8 cellular contexts compared by ENCODE assay signal in the genomic region with DNA sequence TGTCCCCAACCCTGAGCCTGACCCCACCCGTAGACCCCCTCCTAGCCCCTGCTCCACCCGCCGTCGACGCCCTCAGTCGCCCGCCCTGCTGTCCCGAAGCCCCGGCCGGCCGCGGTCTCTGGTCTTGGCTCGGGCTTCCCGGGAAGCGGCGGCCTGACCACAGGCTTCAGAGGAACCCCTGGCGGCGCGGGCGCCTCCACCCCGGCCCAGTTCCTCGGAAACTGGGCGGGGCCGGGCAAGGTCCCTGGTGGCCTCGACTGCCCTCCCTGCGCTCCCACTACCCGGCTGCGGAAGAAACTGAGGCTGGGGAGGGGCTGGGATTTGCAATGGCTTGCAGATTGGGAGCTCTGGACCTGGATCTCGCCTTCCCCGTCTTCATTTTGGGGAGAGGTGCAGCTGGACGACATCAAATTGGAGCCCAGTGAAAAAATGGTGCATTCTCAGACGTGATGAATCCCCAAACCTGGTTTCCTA. TPM values are rescaled to one million over a fixed set of nuclear protein-coding genes. Genes with fewer than 3 reads are reported as not detected.
DNase-seq lines count a peak whose midpoint lies in the region; ATAC-seq, FAIRE-seq and TF ChIP-seq lines count a peak whose summit lies in the region.

No MANE protein-coding gene starts in this region.

- TF ChIP-seq POLR2A in A549 (IDR thresholded peaks at IDR 0.05; ENCODE audit: low read length) (no peak), tibial nerve (IDR thresholded peaks at IDR 0.05) (no peak)

- H3K9me3 ChIP-seq in A549: no peaks in the 10 kb centered on the region
- no peaks in the 10 kb centered on the region for H3K9me3 ChIP-seq in tibial nerve

- no peaks in the 10 kb centered on the region for H3K9me3 Mint-ChIP-seq in activated CD4-positive, alpha-beta T cell treated with anti-CD3 and anti-CD28 coated beads, Interleukin-2, amount 10 ng/mL, durations not matched to agents 7 days and 5 days

- ATAC-seq in A549: peak; percentile 37 to 67
- ATAC-seq in esophagus mucosa: peak; percentile 2
- no peak for ATAC-seq in GM21515 (IDR thresholded peaks at IDR 0.05; ENCODE audit: unreplicated experiment)
- ATAC-seq in GM19397 (IDR thresholded peaks at IDR 0.05; ENCODE audit: unreplicated experiment): no peak

- H3K27ac Mint-ChIP-seq in activated CD4-positive, alpha-beta T cell treated with anti-CD3 and anti-CD28 coated beads, Interleukin-2, amount 10 ng/mL, durations not matched to agents 7 days and 5 days: peak overlapping the region; percentile 97

- H3K4me1 ChIP-seq in A549: 0 out of 3 replicates have a peak, but pooled peaks cover 5% of the 10 kb centered on the region
- H3K4me1 ChIP-seq in tibial nerve: peaks cover 0 to 48% (median 20%) of the 10 kb centered on the region in 4 donors

- H3K27me3 ChIP-seq in tibial nerve: no peaks in the 10 kb centered on the region

- no peak for FAIRE-seq in A549 (lab: Jason Lieb, UNC)

- POLR2A ChIA-PET in A549 (lab: Yijun Ruan, JAX): interaction anchor here (0.6 to 2.7 kb wide), 49 partner anchors 7 to 764 kb away, joined by 3 to 30 read pairs (median 4); a partner anchor contains a TSS
- POLR2A ChIA-PET in activated CD4-positive, alpha-beta T cell treated with anti-CD3 and anti-CD28 coated beads, Interleukin-2, amount 10 ng/mL, durations not matched to agents 7 days and 5 days (lab: Charles Lee): interaction anchor here (0.6 to 2.6 kb wide), 12 partner anchors 20 to 291 kb away, joined by 3 to 23 read pairs (median 4); no protein-coding TSS in a partner anchor

- TF ChIP-seq RAD21 in A549 (conservative IDR thresholded peaks at IDR 0.05 in 1 of 2, IDR thresholded peaks at IDR 0.05 in 1 of 2): no peak

- peaks cover 34% of the 10 kb centered on the region for H3K36me3 Mint-ChIP-seq in activated CD4-positive, alpha-beta T cell treated with anti-CD3 and anti-CD28 coated beads, Interleukin-2, amount 10 ng/mL, durations not matched to agents 7 days and 5 days (ENCODE audit: low read depth)

- no peaks in the 10 kb centered on the region for H3K27me3 Mint-ChIP-seq in activated CD4-positive, alpha-beta T cell treated with anti-CD3 and anti-CD28 coated beads, Interleukin-2, amount 10 ng/mL, durations not matched to agents 7 days and 5 days

- no peaks in the 10 kb centered on the region for H3K36me3 ChIP-seq in tibial nerve

- peaks cover 49% of the 10 kb centered on the region for H3K4me1 Mint-ChIP-seq in activated CD4-positive, alpha-beta T cell treated with anti-CD3 and anti-CD28 coated beads, Interleukin-2, amount 10 ng/mL, durations not matched to agents 7 days and 5 days

- 2% methylated on average over 7 of the region's 32 CpGs for WGBS in A549 (ENCODE audit: missing lambda C conversion rate)
- WGBS in tibial nerve, 2 donors: 0 to 2% methylated on average over 19 to 32 of the region's 32 CpGs

- H3K4me2 ChIP-seq in A549: peak overlapping the region; percentile 100

- no peak for TF ChIP-seq CTCF in A549 (IDR thresholded peaks at IDR 0.05)
- TF ChIP-seq CTCF in tibial nerve (IDR thresholded peaks at IDR 0.05): no peak

- peak overlapping the region; percentile 96 for H3K4me3 Mint-ChIP-seq in activated CD4-positive, alpha-beta T cell treated with anti-CD3 and anti-CD28 coated beads, Interleukin-2, amount 10 ng/mL, durations not matched to agents 7 days and 5 days

- H3K27ac ChIP-seq in A549: peak overlapping the region; percentile 94 to 95
- peak overlapping the region; percentile 89 to 97 (median 96) for H3K27ac ChIP-seq in tibial nerve

- H3K4me3 ChIP-seq in A549: peak overlapping the region; percentile 81
- H3K4me3 ChIP-seq in tibial nerve: peak overlapping the region; percentile 61 to 87 (median 80)

- TF ChIP-seq EP300 in A549 (IDR thresholded peaks at IDR 0.05) (no peak), tibial nerve (IDR thresholded peaks at IDR 0.05) (no peak)

- DNase-seq in A549 (ENCODE audit: low read depth in 1 of 2, low spot score in 1 of 2) (peak; percentile 38 to 48), HK-2 (ENCODE audit: unreplicated experiment) (peak; percentile 55), myocyte (ENCODE audit: low read depth) (peak; percentile 85), tibial nerve (ENCODE audit: low spot score in 2 of 2) (peak; percentile 44 to 47)
- peak; percentile 27 for DNase-seq in activated CD4-positive, alpha-beta T cell treated with anti-CD3 and anti-CD28 coated beads, Interleukin-2, amount 10 ng/mL, durations not matched to agents 7 days and 5 days

- CTCF ChIA-PET in A549 (lab: Yijun Ruan, JAX): interaction anchor here (0.7 to 12.3 kb wide), 54 partner anchors 10 to 326 kb away, joined by 3 to 364 read pairs (median 6); a partner anchor contains a TSS
- CTCF ChIA-PET in activated CD4-positive, alpha-beta T cell treated with anti-CD3 and anti-CD28 coated beads, Interleukin-2, amount 10 ng/mL, durations not matched to agents 7 days and 5 days (lab: Charles Lee): interaction anchor here (0.6 to 7.2 kb wide), 36 partner anchors 8 to 314 kb away, joined by 3 to 72 read pairs (median 6); a partner anchor contains a TSS

TF ChIP-seq in A549, 52 proteins besides CTCF, POLR2A, EP300 and RAD21 (continues in another document):
- TF ChIP-seq SMC3 (IDR thresholded peaks at IDR 0.05) (no peak), ZSCAN20 (CRISPR knock-in tag; IDR thresholded peaks at IDR 0.05) (no peak), HDAC2 (IDR thresholded peaks at IDR 0.05) (0 out of 2 replicates have a peak, but pooled peaks have one; percentile 44)
- TF ChIP-seq, protein P1, sequence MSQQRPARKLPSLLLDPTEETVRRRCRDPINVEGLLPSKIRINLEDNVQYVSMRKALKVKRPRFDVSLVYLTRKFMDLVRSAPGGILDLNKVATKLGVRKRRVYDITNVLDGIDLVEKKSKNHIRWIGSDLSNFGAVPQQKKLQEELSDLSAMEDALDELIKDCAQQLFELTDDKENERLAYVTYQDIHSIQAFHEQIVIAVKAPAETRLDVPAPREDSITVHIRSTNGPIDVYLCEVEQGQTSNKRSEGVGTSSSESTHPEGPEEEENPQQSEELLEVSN (IDR thresholded peaks at IDR 0.05; ENCODE audit: borderline replicate concordance, low read depth): 0 out of 2 replicates have a peak, but pooled peaks have one; percentile 24

RNA-seq across cellular contexts. Expression of a gene that starts 0.7 kb away (rescaled TPM):
- polyA plus RNA-seq in A549 (2011; rRNA removed) (0.15 and 0.16 TPM in 2 replicates), A549 (2017; fragmentation: RNase III; extraction: RNeasy Plus Mini Kit Qiagen cat#74134 plus additional on column Dnase treatment) (0.26 to 0.56 TPM (median 0.32 TPM) in 3 replicates)
- polyA plus RNA-seq in A549 (2012; cell fraction: cytosol; rRNA removed): 0.52 and 1.1 TPM in 2 replicates
- 1.3 and 1.8 TPM in 2 replicates for polyA plus RNA-seq in A549 (2012; cell fraction: nucleus; rRNA removed)
- polyA minus RNA-seq in A549 (2011; rRNA and poly(A)+ RNA removed): 0.74 and 0.92 TPM in 2 replicates
- total RNA-seq in activated CD4-positive, alpha-beta T cell treated with anti-CD3 and anti-CD28 coated beads, Interleukin-2, amount 10 ng/mL, durations not matched to agents 7 days and 5 days: 100 to 1,000 TPM; 127 to 133 TPM
- total RNA-seq in esophagus mucosa (2.8 TPM), myocyte (1.2 and 1.5 TPM in 2 replicates), tibial nerve (10 to 100 TPM in 2 of 4 donors, 1 to 10 TPM in 2; 7.4 to 29.6 (median 14.7) TPM)
- polyA plus RNA-seq in myocyte (2012): 1.0 TPM

RNA-seq across cellular contexts. Expression of a gene that starts 12.4 kb away (rescaled TPM):
- not detected in 2 replicates for polyA plus RNA-seq in A549 (2011; rRNA removed)
- polyA plus RNA-seq in A549 (2012; cell fraction: cytosol; rRNA removed): not detected in 2 replicates
- not detected in 2 replicates for polyA plus RNA-seq in A549 (2012; cell fraction: nucleus; rRNA removed)
- not detected in 3 replicates for polyA plus RNA-seq in A549 (2017; fragmentation: RNase III; extraction: RNeasy Plus Mini Kit Qiagen cat#74134 plus additional on column Dnase treatment)
- not detected in 2 replicates for polyA minus RNA-seq in A549 (2011; rRNA and poly(A)+ RNA removed)
- not detected for total RNA-seq in activated CD4-positive, alpha-beta T cell treated with anti-CD3 and anti-CD28 coated beads, Interleukin-2, amount 10 ng/mL, durations not matched to agents 7 days and 5 days
- total RNA-seq in esophagus mucosa: not detected
- total RNA-seq in myocyte: not detected in 2 replicates
- not detected for polyA plus RNA-seq in myocyte (2012)
- not detected for total RNA-seq in tibial nerve

RNA-seq across cellular contexts. Expression of a gene that starts 16.7 kb away (rescaled TPM):
- not detected in 2 replicates for polyA plus RNA-seq in A549 (2011; rRNA removed)
- not detected in 2 replicates for polyA plus RNA-seq in A549 (2012; cell fraction: cytosol; rRNA removed)
- not detected in 2 replicates for polyA plus RNA-seq in A549 (2012; cell fraction: nucleus; rRNA removed)
- not detected in 3 replicates for polyA plus RNA-seq in A549 (2017; fragmentation: RNase III; extraction: RNeasy Plus Mini Kit Qiagen cat#74134 plus additional on column Dnase treatment)
- polyA minus RNA-seq in A549 (2011; rRNA and poly(A)+ RNA removed): not detected in 2 replicates
- total RNA-seq in activated CD4-positive, alpha-beta T cell treated with anti-CD3 and anti-CD28 coated beads, Interleukin-2, amount 10 ng/mL, durations not matched to agents 7 days and 5 days: not detected
- not detected for total RNA-seq in esophagus mucosa
- not detected in 2 replicates for total RNA-seq in myocyte
- polyA plus RNA-seq in myocyte (2012): not detected
- total RNA-seq in tibial nerve: not detected

RNA-seq across cellular contexts. Expression of a gene that starts 19.6 kb away (rescaled TPM):
- polyA plus RNA-seq in A549 (2011; rRNA removed): not detected in 2 replicates
- not detected in 2 replicates for polyA plus RNA-seq in A549 (2012; cell fraction: cytosol; rRNA removed)
- polyA plus RNA-seq in A549 (2012; cell fraction: nucleus; rRNA removed): not detected in 2 replicates
- not detected in 3 replicates for polyA plus RNA-seq in A549 (2017; fragmentation: RNase III; extraction: RNeasy Plus Mini Kit Qiagen cat#74134 plus additional on column Dnase treatment)
- not detected in 2 replicates for polyA minus RNA-seq in A549 (2011; rRNA and poly(A)+ RNA removed)
- not detected for total RNA-seq in activated CD4-positive, alpha-beta T cell treated with anti-CD3 and anti-CD28 coated beads, Interleukin-2, amount 10 ng/mL, durations not matched to agents 7 days and 5 days
- not detected for total RNA-seq in esophagus mucosa
- not detected in 2 replicates for total RNA-seq in myocyte
- not detected for polyA plus RNA-seq in myocyte (2012)
- not detected for total RNA-seq in tibial nerve

RNA-seq across cellular contexts. Expression of a gene that starts 24.4 kb away (rescaled TPM):
- polyA plus RNA-seq in A549 (2011; rRNA removed) (not detected in 2 replicates), A549 (2017; fragmentation: RNase III; extraction: RNeasy Plus Mini Kit Qiagen cat#74134 plus additional on column Dnase treatment) (not detected in 3 replicates)
- not detected in 2 replicates for polyA plus RNA-seq in A549 (2012; cell fraction: cytosol; rRNA removed)
- polyA plus RNA-seq in A549 (2012; cell fraction: nucleus; rRNA removed): not detected in 2 replicates
- polyA minus RNA-seq in A549 (2011; rRNA and poly(A)+ RNA removed): not detected in 2 replicates
- total RNA-seq in activated CD4-positive, alpha-beta T cell treated with anti-CD3 and anti-CD28 coated beads, Interleukin-2, amount 10 ng/mL, durations not matched to agents 7 days and 5 days: not detected
- total RNA-seq in esophagus mucosa (not detected), myocyte (not detected in 2 replicates), tibial nerve (not detected)
- not detected for polyA plus RNA-seq in myocyte (2012)

Comparison
In these comparisons a context has a peak if more than half of its experiments do, and no peak if none do; other contexts are left out.
1. ATAC-seq: peak in A549 (2 of 2) and esophagus mucosa (single experiment); none in GM21515 (single experiment) and GM19397 (single experiment).
2. DNase-seq: peak in every context shown above with its lines; median percentile 85 in myocyte; 55 in HK-2; 46 in tibial nerve; 43 in A549; 27 in activated CD4-positive, alpha-beta T cell treated with anti-CD3 and anti-CD28 coated beads, Interleukin-2, amount 10 ng/mL, durations not matched to agents 7 days and 5 days.
3. RNA of a gene that starts 0.7 kb away (total RNA-seq): 127 to 133 TPM in activated CD4-positive, alpha-beta T cell treated with anti-CD3 and anti-CD28 coated beads, Interleukin-2, amount 10 ng/mL, durations not matched to agents 7 days and 5 days; 7.4 to 29.6 TPM in tibial nerve, 2.8 TPM in esophagus mucosa (single experiment) and 1.2 to 1.5 TPM in myocyte; every median in the first group is over 4 times any median in the second.